Comparison of ENCODE assay signal across 12 cellular contexts in genomic region chr17:2795412-2796163, GRCh38. TPM values are rescaled to one million over a fixed set of nuclear protein-coding genes. Genes with fewer than 3 reads are reported as not detected.
DNase-seq lines count a peak whose midpoint lies in the region; ATAC-seq, FAIRE-seq and TF ChIP-seq lines count a peak whose summit lies in the region.
"Had no signal": no experiment of that assay in that cellular context is flagged by ENCODE, and none has a peak within 500 bp of the region (broad histone marks: within the 10 kb centered on the region; RNA-seq: fewer than 3 reads in every experiment).

No MANE protein-coding gene starts in this region.

- H3K9me3 Mint-ChIP-seq in CD4-positive, alpha-beta memory T cell, result no peaks in the 10 kb centered on the region
- no peaks in the 10 kb centered on the region for H3K9me3 Mint-ChIP-seq in activated naive CD8-positive, alpha-beta T cell treated with anti-CD3 and anti-CD28 coated beads, Interleukin-2, amount 50 U/mL, for 24 hours
- H3K9me3 Mint-ChIP-seq in neural progenitor cell, result no peaks in the 10 kb centered on the region
- H3K9me3 Mint-ChIP-seq: brain, nephron had no signal

- H3K9ac ChIP-seq in neural progenitor cell, result no peak overlapping the region
- H3K9ac ChIP-seq in kidney (ENCODE audit: low read length in 2 of 2), result no peak overlapping the region

- peaks cover 3% of the 10 kb centered on the region for H3K36me3 ChIP-seq in CD4-positive, alpha-beta memory T cell (ENCODE audit: insufficient read depth, low read length)
- H3K36me3 ChIP-seq in neural progenitor cell, result no peaks in the 10 kb centered on the region
- H3K36me3 ChIP-seq in kidney (ENCODE audit: control insufficient read depth in 1 of 2, insufficient read depth in 2 of 2, low read length in 2 of 2), result no peaks in the 10 kb centered on the region

- H3K4me1 Mint-ChIP-seq in CD4-positive, alpha-beta memory T cell, result peaks cover 51 to 97% (median 75%) of the 10 kb centered on the region in 4 donors
- H3K4me1 Mint-ChIP-seq in activated naive CD8-positive, alpha-beta T cell treated with anti-CD3 and anti-CD28 coated beads, Interleukin-2, amount 50 U/mL, for 24 hours, result peaks cover 69% of the 10 kb centered on the region
- H3K4me1 Mint-ChIP-seq in neural progenitor cell, result peaks cover 23% of the 10 kb centered on the region
- H3K4me1 Mint-ChIP-seq: nephron had no signal

- H3K4me1 ChIP-seq in CD4-positive, alpha-beta memory T cell (ENCODE audit: insufficient read depth, low read length), result peaks cover 88% of the 10 kb centered on the region
- H3K4me1 ChIP-seq in neural progenitor cell (peaks cover 6% of the 10 kb centered on the region), kidney (ENCODE audit: control insufficient read depth in 1 of 2, insufficient read depth in 1 of 2, low read depth in 1 of 2, low read length in 2 of 2) (no peaks in the 10 kb centered on the region)

- no peak for ATAC-seq in activated naive CD8-positive, alpha-beta T cell treated with anti-CD3 and anti-CD28 coated beads, Interleukin-2, amount 50 U/mL, for 24 hours

- in situ Hi-C loops in ACHN (cut with HindIII; ENCODE audit: low pct_ligation_motif_present, low pct_unique_long_range_greater_than_20kb, low sequenced_read_pairs) (no loop called here), G401 (cut with HindIII; ENCODE audit: low sequenced_read_pairs) (no loop called here)

- intact Hi-C loops in CD4-positive, alpha-beta memory T cell (cut with micrococcal nuclease), result loop anchor here (1.0 kb wide), 1 partner anchor 19 kb away; no protein-coding TSS in a partner anchor
- intact Hi-C loops in kidney (cut with DNase I), result no loop called here

- no peaks in the 10 kb centered on the region for H3F3A ChIP-seq in neural progenitor cell (ENCODE audit: low read depth)

- H3K27ac Mint-ChIP-seq in CD4-positive, alpha-beta memory T cell, result peak overlapping the region; percentile 72 to 94 (median 89)
- H3K27ac Mint-ChIP-seq in activated naive CD8-positive, alpha-beta T cell treated with anti-CD3 and anti-CD28 coated beads, Interleukin-2, amount 50 U/mL, for 24 hours, result no peak overlapping the region
- H3K27ac Mint-ChIP-seq in neural progenitor cell, result no peak overlapping the region
- H3K27ac Mint-ChIP-seq: nephron had no signal

- peak in 1 of 5 donors; percentile 60 for DNase-seq in CD4-positive, alpha-beta memory T cell
- DNase-seq in activated naive CD8-positive, alpha-beta T cell treated with anti-CD3 and anti-CD28 coated beads, Interleukin-2, amount 50 U/mL, for 24 hours, result no peak
- DNase-seq in neural progenitor cell (ENCODE audit: low spot score), result no peak
- DNase-seq in ACHN, result no peak
- DNase-seq in kidney, result no peak
- no peak for DNase-seq in G401 (ENCODE audit: low spot score)
- DNase-seq: DMS79 treated with DMSO at 0.1 percent for 48 hours, NCI-H1048 had no signal

- POLR2A ChIA-PET in CD4-positive, alpha-beta memory T cell (lab: Charles Lee; ENCODE audit: partially characterized antibody), result interaction anchor here (0.7 to 11.1 kb wide), 9 partner anchors 10 to 71 kb away, joined by 3 to 330 read pairs (median 3); no protein-coding TSS in a partner anchor

- H2AFZ ChIP-seq in neural progenitor cell (replicated peaks), result no peak overlapping the region

- H3K36me3 Mint-ChIP-seq in CD4-positive, alpha-beta memory T cell, result peaks cover 7 to 35% of the 10 kb centered on the region in 2 donors
- H3K36me3 Mint-ChIP-seq in activated naive CD8-positive, alpha-beta T cell treated with anti-CD3 and anti-CD28 coated beads, Interleukin-2, amount 50 U/mL, for 24 hours (ENCODE audit: low read depth), result peaks cover 2% of the 10 kb centered on the region
- H3K36me3 Mint-ChIP-seq in neural progenitor cell, result no peaks in the 10 kb centered on the region

- FAIRE-seq in kidney (lab: Jason Lieb, UNC), result no peak

- H4K20me1 ChIP-seq in neural progenitor cell (ENCODE audit: low read depth), result no peaks in the 10 kb centered on the region

- no peaks in the 10 kb centered on the region for H3K79me2 ChIP-seq in neural progenitor cell (ENCODE audit: low read depth)

- H3K4me2 ChIP-seq in neural progenitor cell, result no peak overlapping the region

- peak overlapping the region; percentile 83 to 94 for H3K4me3 ChIP-seq in CD4-positive, alpha-beta memory T cell (ENCODE audit: low read length in 2 of 2)
- peak overlapping the region; percentile 5 for H3K4me3 ChIP-seq in GM12875 (ENCODE audit: low read depth, low read length)
- H3K4me3 ChIP-seq in neural progenitor cell, result no peak overlapping the region
- no peak overlapping the region for H3K4me3 ChIP-seq in kidney (ENCODE audit: low read length in 2 of 2)

- H3K4me3 Mint-ChIP-seq in CD4-positive, alpha-beta memory T cell, result peak overlapping the region; percentile 90 to 99 (median 97)
- peak overlapping the region; percentile 44 for H3K4me3 Mint-ChIP-seq in activated naive CD8-positive, alpha-beta T cell treated with anti-CD3 and anti-CD28 coated beads, Interleukin-2, amount 50 U/mL, for 24 hours
- H3K4me3 Mint-ChIP-seq in neural progenitor cell, result peak overlapping the region; percentile 18
- H3K4me3 Mint-ChIP-seq: brain, nephron had no signal

- no peaks in the 10 kb centered on the region for H3K27me3 Mint-ChIP-seq in CD4-positive, alpha-beta memory T cell
- peaks cover 70% of the 10 kb centered on the region for H3K27me3 Mint-ChIP-seq in activated naive CD8-positive, alpha-beta T cell treated with anti-CD3 and anti-CD28 coated beads, Interleukin-2, amount 50 U/mL, for 24 hours
- peaks cover 9% of the 10 kb centered on the region for H3K27me3 Mint-ChIP-seq in neural progenitor cell (ENCODE audit: insufficient read depth, low read depth)

- no peaks in the 10 kb centered on the region for H3K9me3 ChIP-seq in CD4-positive, alpha-beta memory T cell (ENCODE audit: control insufficient read depth in 1 of 2, low read length in 2 of 2)
- no peaks in the 10 kb centered on the region for H3K9me3 ChIP-seq in neural progenitor cell (ENCODE audit: low read depth)
- H3K9me3 ChIP-seq in kidney (ENCODE audit: control insufficient read depth in 1 of 2, low read length in 2 of 2), result no peaks in the 10 kb centered on the region

- no peaks in the 10 kb centered on the region for H3K27me3 ChIP-seq in CD4-positive, alpha-beta memory T cell (ENCODE audit: insufficient read depth, low read length)
- H3K27me3 ChIP-seq in neural progenitor cell, result no peaks in the 10 kb centered on the region

- no peak for TF ChIP-seq CTCF in GM12875 (IDR thresholded peaks at IDR 0.05; ENCODE audit: borderline replicate concordance, insufficient read depth, low read depth, low read length)
- no peak for TF ChIP-seq CTCF in neural progenitor cell (IDR thresholded peaks at IDR 0.05)
- TF ChIP-seq CTCF in kidney (IDR thresholded peaks at IDR 0.05; ENCODE audit: borderline replicate concordance, extremely low read depth, insufficient read depth), result no peak

- H3K27ac ChIP-seq in CD4-positive, alpha-beta memory T cell (ENCODE audit: low read depth, low read length), result peak overlapping the region; percentile 51
- H3K27ac ChIP-seq in neural progenitor cell (no peak overlapping the region), kidney (ENCODE audit: low read depth in 2 of 2, low read length in 2 of 2) (no peak overlapping the region)

- CTCF ChIA-PET in CD4-positive, alpha-beta memory T cell (lab: Charles Lee; ENCODE audit: partially characterized antibody), result interaction anchor here (0.9 to 6.3 kb wide), 10 partner anchors 9 to 53 kb away, joined by 4 to 75 read pairs (median 7); no protein-coding TSS in a partner anchor

RNA-seq across cellular contexts. Expression of gene RAP1GAP2, which starts 0.7 kb away (rescaled TPM):
- 1 to 10 TPM; 9.0 to 9.9 TPM for total RNA-seq in CD4-positive, alpha-beta memory T cell
- 1 to 10 TPM in 1 of 2 donors, under 1 TPM in 1; 0.38 to 7.1 TPM for polyA plus RNA-seq in CD4-positive, alpha-beta memory T cell
- 3.8 and 4.1 TPM in 2 replicates for total RNA-seq in neural progenitor cell (ENCODE audit: low replicate concordance)
- total RNA-seq in kidney, result 46.2 TPM
- polyA plus RNA-seq in kidney (ENCODE audit: insufficient read depth, low read depth, low replicate concordance), result 6.8 TPM
- total RNA-seq in G401 (2014; rRNA removed; shearing (Covaris generic)), result 1.9 and 6.0 TPM in 2 replicates

RNA-seq across cellular contexts. Expression of gene CCDC92B, which starts 46.1 kb away (rescaled TPM):
- total RNA-seq in CD4-positive, alpha-beta memory T cell, result under 1 TPM; 0.32 to 0.47 TPM
- polyA plus RNA-seq in CD4-positive, alpha-beta memory T cell, result not detected
- total RNA-seq in neural progenitor cell (ENCODE audit: low replicate concordance) (0.17 and 0.77 TPM in 2 replicates), kidney (1.0 TPM)
- 0.11 TPM for polyA plus RNA-seq in kidney (ENCODE audit: insufficient read depth, low read depth, low replicate concordance)
- total RNA-seq in G401 (2014; rRNA removed; shearing (Covaris generic)), result 0.06 and 0.31 TPM in 2 replicates
- total RNA-seq: activated CD8-positive, alpha-beta memory T cell treated with anti-CD3 and anti-CD28 coated beads for 36 hours had no signal

Comparison
In these comparisons a context has a peak if more than half of its experiments do, and no peak if none do; other contexts are left out.
1. H3K4me3 ChIP-seq: peak in CD4-positive, alpha-beta memory T cell (2 of 2) and GM12875 (single experiment); none in neural progenitor cell (single experiment) and kidney (0 of 2).
2. H3K27ac Mint-ChIP-seq: peak in CD4-positive, alpha-beta memory T cell (7 of 7); none in activated naive CD8-positive, alpha-beta T cell treated with anti-CD3 and anti-CD28 coated beads, Interleukin-2, amount 50 U/mL, for 24 hours (single experiment) and neural progenitor cell (single experiment).
3. H3K4me3 Mint-ChIP-seq: peak in every context shown above with its lines; median percentile 97 in CD4-positive, alpha-beta memory T cell; 44 in activated naive CD8-positive, alpha-beta T cell treated with anti-CD3 and anti-CD28 coated beads, Interleukin-2, amount 50 U/mL, for 24 hours; 18 in neural progenitor cell.